In the genomic region with DNA sequence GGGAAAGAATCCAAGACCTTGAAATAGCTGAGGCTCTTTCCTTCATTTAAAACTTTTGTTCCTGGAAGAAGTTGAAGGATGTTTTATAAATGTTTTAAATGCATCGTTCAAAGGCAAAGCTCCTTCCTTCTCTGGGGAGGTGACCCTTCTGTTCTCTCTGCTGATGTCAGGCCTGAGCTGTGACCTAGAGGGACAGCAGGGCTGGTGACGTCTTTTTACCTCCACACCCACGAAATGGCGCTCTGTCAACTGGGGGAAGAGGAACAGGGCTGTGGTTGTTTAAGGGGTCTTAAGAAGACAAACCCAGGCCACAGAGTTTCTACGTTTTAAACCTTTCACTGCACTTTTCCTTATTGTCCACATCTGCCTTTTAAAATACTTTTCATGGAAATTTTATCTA, we compare ENCODE assay signal across 22 cellular contexts.
"Had no signal": no experiment of that assay in that cellular context is flagged by ENCODE, and none has a peak within 500 bp of the region (broad histone marks: within the 10 kb centered on the region; RNA-seq: fewer than 3 reads in every experiment).

No MANE protein-coding gene starts in this region.

- H3K36me3 ChIP-seq: gastrocnemius medialis, pancreas, right lobe of liver had no signal

- H3K36me3 Mint-ChIP-seq: memory B cell; naive thymus-derived CD8-positive, alpha-beta T cell; stimulated activated memory B cell treated with anti-CD40 and anti-IgM and Interleukin-4, amounts not matched to agents 10 μg/mL and 1 μg/mL and 100 μg/mL, for 72 hours; type B pancreatic cell had no signal

- H3K27me3 ChIP-seq: gastrocnemius medialis, right lobe of liver had no signal

- H3K4me1 Mint-ChIP-seq: memory B cell; naive thymus-derived CD8-positive, alpha-beta T cell; stimulated activated memory B cell treated with anti-CD40 and anti-IgM and Interleukin-4, amounts not matched to agents 10 μg/mL and 1 μg/mL and 100 μg/mL, for 72 hours had no signal

- H3K4me3 ChIP-seq: gastrocnemius medialis, lung, pancreas, right lobe of liver had no signal

- ATAC-seq: effector memory CD8-positive, alpha-beta T cell; esophagus mucosa; gastrocnemius medialis; left lobe of liver; naive thymus-derived CD8-positive, alpha-beta T cell; pancreas; right lobe of liver; stimulated activated memory B cell treated with anti-CD40 and anti-IgM and Interleukin-4, amounts not matched to agents 10 μg/mL and 1 μg/mL and 100 μg/mL, for 72 hours; stimulated activated naive CD8-positive, alpha-beta T cell treated with anti-CD3 and anti-CD28 coated beads, Interleukin-15, Interleukin-2, amounts not matched to agents 100 U/mL and 50 U/mL, for 24 hours had no signal

- H3K4me3 Mint-ChIP-seq: effector memory CD8-positive, alpha-beta T cell; memory B cell; naive thymus-derived CD8-positive, alpha-beta T cell; stimulated activated memory B cell treated with anti-CD40 and anti-IgM and Interleukin-4, amounts not matched to agents 10 μg/mL and 1 μg/mL and 100 μg/mL, for 72 hours; type B pancreatic cell had no signal

- H3K27me3 Mint-ChIP-seq: memory B cell; stimulated activated memory B cell treated with anti-CD40 and anti-IgM and Interleukin-4, amounts not matched to agents 10 μg/mL and 1 μg/mL and 100 μg/mL, for 72 hours had no signal

- H3K27ac ChIP-seq: gastrocnemius medialis, pancreas, right lobe of liver had no signal

- H3K9me3 Mint-ChIP-seq: type B pancreatic cell had no signal

- H3K27ac Mint-ChIP-seq: effector memory CD8-positive, alpha-beta T cell; memory B cell; naive thymus-derived CD8-positive, alpha-beta T cell; stimulated activated memory B cell treated with anti-CD40 and anti-IgM and Interleukin-4, amounts not matched to agents 10 μg/mL and 1 μg/mL and 100 μg/mL, for 72 hours; type B pancreatic cell had no signal

- DNase-seq: caudate nucleus; cerebellar nuclear complex; cortex of kidney; effector memory CD8-positive, alpha-beta T cell; foreskin fibroblast; gastrocnemius medialis; head of caudate nucleus; kidney; midbrain; naive thymus-derived CD8-positive, alpha-beta T cell; occipital lobe; pancreas; retina; right lobe of liver; stimulated activated CD4-positive, alpha-beta T cell treated with anti-CD3 and anti-CD28 coated beads, Interleukin-4, amount 100 ng/mL, for 4 hours; stimulated activated naive CD8-positive, alpha-beta T cell treated with anti-CD3 and anti-CD28 coated beads, Interleukin-15, Interleukin-2, amounts not matched to agents 100 U/mL and 50 U/mL, for 24 hours had no signal

- H3K9me3 ChIP-seq: gastrocnemius medialis, pancreas, right lobe of liver had no signal

- H3K4me1 ChIP-seq: gastrocnemius medialis, pancreas, right lobe of liver had no signal
